In genomic region chr4:36189511-36190226, GRCh38 we compare ENCODE assay signal across 10 cellular contexts.
DNase-seq lines count a peak whose midpoint lies in the region; ATAC-seq and FAIRE-seq lines count a peak whose summit lies in the region.
"Had no signal": no experiment of that assay in that cellular context is flagged by ENCODE, and none has a peak within 500 bp of the region (broad histone marks: within the 10 kb centered on the region; RNA-seq: fewer than 3 reads in every experiment).

No MANE protein-coding gene starts in this region.

- DNase-seq in GM18507 (ENCODE audit: extremely low spot score, insufficient read length, low read depth) (peak; percentile 11), glomerular visceral epithelial cell (ENCODE audit: extremely low spot score) (peak; percentile 5), OCI-M1 (lab: John Stamatoyannopoulos, UW) (no peak), iPS-NIHi11 (ENCODE audit: low spot score) (no peak), NCI-H1417 (lab: John Stamatoyannopoulos, UW) (no peak)
- DNase-seq in activated effector memory CD4-positive, alpha-beta T cell treated with anti-CD3 and anti-CD28 coated beads, Interleukin-2, amount 50 U/mL, for 16 hours: no peak
- DNase-seq: NCI-H1694 had no signal

- ATAC-seq in GM21526 (IDR thresholded peaks at IDR 0.05; ENCODE audit: low FRiP score, unreplicated experiment) (peak; percentile 76), HG03565 (IDR thresholded peaks at IDR 0.05; ENCODE audit: unreplicated experiment) (peak; percentile 89)

- FAIRE-seq in GM18507 (lab: Jason Lieb, UNC): peak; percentile 86
- FAIRE-seq: endometrium had no signal

Comparison
In these comparisons a context has a peak if more than half of its experiments do, and no peak if none do; other contexts are left out.
1. DNase-seq: peak in GM18507 (single experiment) and glomerular visceral epithelial cell (single experiment); none in activated effector memory CD4-positive, alpha-beta T cell treated with anti-CD3 and anti-CD28 coated beads, Interleukin-2, amount 50 U/mL, for 16 hours (single experiment), OCI-M1 (single experiment), iPS-NIHi11 (single experiment) and NCI-H1417 (0 of 3).